Comparison of ENCODE assay signal across 8 cellular contexts in genomic region chr2:190023860-190024259, GRCh38.
DNase-seq lines count a peak whose midpoint lies in the region; ATAC-seq and TF ChIP-seq lines count a peak whose summit lies in the region.

No MANE protein-coding gene starts in this region.

- peak; percentile 72 for TF ChIP-seq CTCF in 22Rv1 (IDR thresholded peaks at IDR 0.05)
- TF ChIP-seq CTCF in parathyroid adenoma (IDR thresholded peaks at IDR 0.05): peak; percentile 11

- H3K27me3 ChIP-seq in parathyroid adenoma (ENCODE audit: control insufficient read depth, insufficient read depth, low read length): no peaks in the 10 kb centered on the region

- ATAC-seq in HG03196 (IDR thresholded peaks at IDR 0.05; ENCODE audit: unreplicated experiment): no peak

- H3K27ac ChIP-seq in 22Rv1: no peak overlapping the region
- H3K27ac ChIP-seq in epithelial cell of prostate: no peak overlapping the region
- H3K27ac ChIP-seq in parathyroid adenoma: no peak overlapping the region

- H3K9ac ChIP-seq in parathyroid adenoma: no peak overlapping the region

- no peaks in the 10 kb centered on the region for H3K9me3 ChIP-seq in parathyroid adenoma (ENCODE audit: control insufficient read depth, low read length)

- H2AFZ ChIP-seq in parathyroid adenoma: no peak overlapping the region

- H3K36me3 ChIP-seq in parathyroid adenoma (ENCODE audit: control insufficient read depth, insufficient read depth, low read length): no peaks in the 10 kb centered on the region

- no peak overlapping the region for H3K4me3 ChIP-seq in parathyroid adenoma (ENCODE audit: low read depth, low read length)

- H3K79me2 ChIP-seq in parathyroid adenoma: no peaks in the 10 kb centered on the region

- no peak overlapping the region for H3K4me2 ChIP-seq in parathyroid adenoma (ENCODE audit: low read length)

- no peaks in the 10 kb centered on the region for H3K4me1 ChIP-seq in parathyroid adenoma

- DNase-seq in GDM1 (lab: John Stamatoyannopoulos, UW) (peak; percentile 14), HS-27A (ENCODE audit: low read depth) (peak; percentile 5), OCI-M2 (lab: John Stamatoyannopoulos, UW; ENCODE audit: unreplicated experiment) (peak; percentile 5), epithelial cell of prostate (ENCODE audit: low read depth, low spot score) (peak; percentile 3)
- DNase-seq in activated CD4-positive, alpha-beta T cell treated with anti-CD3 and anti-CD28 coated beads for 4 hours: no peak

Comparison
In these comparisons a context has a peak if more than half of its experiments do, and no peak if none do; other contexts are left out.
1. DNase-seq: peak in GDM1 (single experiment), HS-27A (single experiment), OCI-M2 (single experiment) and epithelial cell of prostate (single experiment); none in activated CD4-positive, alpha-beta T cell treated with anti-CD3 and anti-CD28 coated beads for 4 hours (0 of 2).